In genomic region chr17:39687546-39688474, GRCh38 we compare ENCODE assay signal across 8 cellular contexts. TPM values are rescaled to one million over a fixed set of nuclear protein-coding genes. Genes with fewer than 3 reads are reported as not detected.
DNase-seq lines count a peak whose midpoint lies in the region; TF ChIP-seq lines count a peak whose summit lies in the region.

A gene with protein sequence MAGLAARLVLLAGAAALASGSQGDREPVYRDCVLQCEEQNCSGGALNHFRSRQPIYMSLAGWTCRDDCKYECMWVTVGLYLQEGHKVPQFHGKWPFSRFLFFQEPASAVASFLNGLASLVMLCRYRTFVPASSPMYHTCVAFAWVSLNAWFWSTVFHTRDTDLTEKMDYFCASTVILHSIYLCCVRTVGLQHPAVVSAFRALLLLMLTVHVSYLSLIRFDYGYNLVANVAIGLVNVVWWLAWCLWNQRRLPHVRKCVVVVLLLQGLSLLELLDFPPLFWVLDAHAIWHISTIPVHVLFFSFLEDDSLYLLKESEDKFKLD (minus strand): TSS chr17:39688057. CDS start chr17:39688014, 43 bp downstream.

- H3K27ac Mint-ChIP-seq in neural crest cell (ENCODE audit: unreplicated experiment), result peak within 1 kb of the TSS; percentile 99

- no peaks in the 10 kb centered on the region for H3K79me2 ChIP-seq in Loucy (ENCODE audit: insufficient read depth, low read length)

- no peaks in the 10 kb centered on the region for H3K9me2 ChIP-seq in Loucy (replicated peaks; ENCODE audit: low read depth, low read length)

- TF ChIP-seq POLR2A in stomach (IDR thresholded peaks at IDR 0.05), result no peak

- no peaks in the 10 kb centered on the region for H4K20me1 ChIP-seq in Loucy (ENCODE audit: insufficient read depth, low read length, poor library complexity, severe bottlenecking)

- H3K27ac ChIP-seq in stomach, result peak within 1 kb of the TSS; percentile 88 to 99 (median 92)

- H3K4me2 ChIP-seq in Loucy (ENCODE audit: low read depth, low read length, poor library complexity, severe bottlenecking), result peak within 1 kb of the TSS; percentile 96

- no peak for TF ChIP-seq EP300 in stomach (IDR thresholded peaks at IDR 0.05)

- peaks cover 7% of the 10 kb centered on the region for H3K36me3 Mint-ChIP-seq in neural crest cell (ENCODE audit: low read depth)

- no peaks in the 10 kb centered on the region; the same call in none of the 2 replicates for H3K36me3 ChIP-seq in H7 (replicated peaks; ENCODE audit: control insufficient read depth, insufficient read depth, low read length)
- H3K36me3 ChIP-seq in Loucy (ENCODE audit: insufficient read depth, low read length), result no peaks in the 10 kb centered on the region
- peaks cover 5 to 32% (median 25%) of the 10 kb centered on the region in 4 donors for H3K36me3 ChIP-seq in stomach

- peak within 1 kb of the TSS; percentile 88 for H3K9ac ChIP-seq in Loucy (ENCODE audit: low read depth, low read length, poor library complexity, severe bottlenecking)

- peaks cover 5% of the 10 kb centered on the region; the same call in 1 of the 2 replicates for H3F3A ChIP-seq in Loucy (ENCODE audit: low read depth)

- in situ Hi-C loops in G401 (cut with HindIII; ENCODE audit: low sequenced_read_pairs), result loop anchor here (25.0 kb wide), 1 partner anchor 299 kb away; the partner anchor contains the start of gene PSMD3

- WGBS in stomach, 5 donors, result 1 to 3% (median 2%) methylated on average over 39 to 45 of the region's 45 CpGs

- peak within 1 kb of the TSS; percentile 95 for H2AFZ ChIP-seq in Loucy (ENCODE audit: low read length)

- H3K4me3 ChIP-seq in H7 (ENCODE audit: insufficient read depth, low read depth, low read length) (peak within 1 kb of the TSS; percentile 72), Loucy (ENCODE audit: low read length, poor library complexity, severe bottlenecking) (peak within 1 kb of the TSS; percentile 97), foreskin fibroblast (ENCODE audit: low read depth in 1 of 2, low read length in 2 of 2) (peak within 1 kb of the TSS; percentile 57 to 76), stomach (peak within 1 kb of the TSS; percentile 52 to 82 (median 66))

- peaks cover 3% of the 10 kb centered on the region for H3K9me3 Mint-ChIP-seq in neural crest cell

- H3K9me3 ChIP-seq in Loucy (ENCODE audit: insufficient read depth, low read depth, low read length) (no peaks in the 10 kb centered on the region), stomach (no peaks in the 10 kb centered on the region)

- peaks cover 22% of the 10 kb centered on the region for H3K4me1 ChIP-seq in Loucy (ENCODE audit: insufficient read depth, low read length, poor library complexity, severe bottlenecking)
- H3K4me1 ChIP-seq in stomach, result peaks cover 15 to 22% (median 21%) of the 10 kb centered on the region in 4 donors

- no peaks in the 10 kb centered on the region for H3K27me3 Mint-ChIP-seq in neural crest cell (ENCODE audit: low read depth)

- peak; percentile 95 for DNase-seq in G401 (ENCODE audit: low spot score)
- DNase-seq in H7, result peak; percentile 93
- peak; percentile 84 to 96 for DNase-seq in SHP77 (lab: John Stamatoyannopoulos, UW)
- peak; percentile 61 for DNase-seq in activated gamma-delta T cell (lab: John Stamatoyannopoulos, UW)
- peak; percentile 88 to 93 for DNase-seq in foreskin fibroblast
- peak; percentile 72 for DNase-seq in neural crest cell (ENCODE audit: low read depth, low spot score)
- DNase-seq in stomach, result peak; percentile 89

- no peaks in the 10 kb centered on the region for H3K27me3 ChIP-seq in H7 (ENCODE audit: control insufficient read depth, insufficient read depth, low read length)
- peaks cover 12% of the 10 kb centered on the region for H3K27me3 ChIP-seq in Loucy (ENCODE audit: insufficient read depth, low read length, poor library complexity, severe bottlenecking)
- H3K27me3 ChIP-seq in stomach, result no peaks in the 10 kb centered on the region

- no peak for TF ChIP-seq CTCF in Loucy (conservative IDR thresholded peaks at IDR 0.05; ENCODE audit: low read length)
- TF ChIP-seq CTCF in foreskin fibroblast (IDR thresholded peaks at IDR 0.05; ENCODE audit: low read depth, low read length), result no peak
- TF ChIP-seq CTCF in neural crest cell (conservative IDR thresholded peaks at IDR 0.05), result no peak
- no peak for TF ChIP-seq CTCF in stomach (IDR thresholded peaks at IDR 0.05)

- peak within 1 kb of the TSS; percentile 99 for H3K4me3 Mint-ChIP-seq in neural crest cell

- peaks cover 21% of the 10 kb centered on the region for H3K4me1 Mint-ChIP-seq in neural crest cell

- intact Hi-C loops in stomach (cut with DNase I; ENCODE audit: low total_unique reads), result no loop called here

RNA-seq across cellular contexts. Expression of the gene that starts here (rescaled TPM):
- 10.3 and 13.5 TPM in 2 replicates for total RNA-seq in G401 (2014; rRNA removed; shearing (Covaris generic))
- total RNA-seq in H7 (2014; rRNA removed; shearing (Covaris generic)), result 15.9 and 17.6 TPM in 2 replicates
- total RNA-seq in neural crest cell (18.2 and 21.7 TPM in 2 replicates), stomach (10 to 100 TPM in 3 of 5 donors, 1 to 10 TPM in 2; 3.2 to 42.9 (median 22.4) TPM)
- polyA plus RNA-seq in stomach, result 10 to 100 TPM in 2 of 3 donors, 1 to 10 TPM in 1; 9.1 to 21.5 (median 11.2) TPM

Comparison
In these comparisons a context has a peak if more than half of its experiments do, and no peak if none do; other contexts are left out.
1. Peak in every context shown above with its lines: DNase-seq, H3K4me3 ChIP-seq and H3K27ac ChIP-seq.